8 cellular contexts compared by ENCODE assay signal in the genomic region with DNA sequence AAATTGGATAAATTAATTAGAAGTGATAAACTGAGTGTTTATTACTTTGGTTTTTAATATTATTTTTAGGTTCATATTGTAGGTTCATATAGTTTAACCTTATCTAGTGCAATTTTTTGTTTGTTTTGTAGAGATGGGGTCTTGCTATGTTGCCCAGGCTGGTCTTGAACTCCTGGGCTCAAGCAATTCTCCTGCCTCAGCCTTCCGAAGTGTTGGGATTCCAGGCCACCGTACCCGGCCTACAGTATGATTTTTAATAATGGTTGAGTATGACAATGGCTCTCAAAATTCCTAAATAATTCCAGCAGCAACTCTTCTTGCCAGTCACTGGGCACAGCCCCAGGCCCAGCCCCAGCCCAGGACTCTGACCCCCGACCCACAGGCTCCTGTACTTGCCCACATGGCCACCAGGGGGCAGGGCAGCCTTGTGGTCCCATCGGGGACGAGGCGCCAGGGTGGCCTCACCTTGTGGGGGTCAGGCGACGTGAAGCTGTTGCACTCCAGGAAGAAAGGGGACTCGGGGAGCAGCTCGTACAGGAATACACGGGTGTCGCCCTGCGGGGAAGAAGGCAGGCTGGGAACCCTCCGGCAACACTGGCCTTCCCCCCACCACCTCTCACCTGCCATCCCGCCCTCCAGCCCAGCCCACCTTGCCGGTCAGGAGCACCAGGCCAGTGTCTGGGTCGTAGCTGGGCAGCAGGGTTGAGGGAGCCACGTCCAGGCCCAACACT. TPM values are rescaled to one million over a fixed set of nuclear protein-coding genes. Genes with fewer than 3 reads are reported as not detected.
DNase-seq lines count a peak whose midpoint lies in the region; ATAC-seq and TF ChIP-seq lines count a peak whose summit lies in the region.

No MANE protein-coding gene starts in this region.

- ATAC-seq in HG03469 (IDR thresholded peaks at IDR 0.05; ENCODE audit: unreplicated experiment) = no peak
- ATAC-seq in GM19467 (IDR thresholded peaks at IDR 0.05; ENCODE audit: unreplicated experiment) = no peak

- no peak overlapping the region for H3K27ac ChIP-seq in vagina

- H3K27me3 ChIP-seq in vagina = no peaks in the 10 kb centered on the region

- H3K4me3 ChIP-seq in fibroblast of pulmonary artery (replicated peaks; ENCODE audit: low read depth, low read length) (no peak overlapping the region), vagina (no peak overlapping the region)

- no peak for TF ChIP-seq POLR2A in vagina (IDR thresholded peaks at IDR 0.05)

- intact Hi-C loops in posterior cingulate gyrus (cut with DNase I) (loop anchor here (1.0 kb wide), 1 partner anchor 43 kb away; no protein-coding TSS in a partner anchor), vagina (cut with DNase I) (loop anchor here (2.0 kb wide), 1 partner anchor 46 kb away; no protein-coding TSS in a partner anchor)

- TF ChIP-seq CTCF in fibroblast of pulmonary artery (IDR thresholded peaks at IDR 0.05; ENCODE audit: low read length, missing control alignments) (peak; percentile 84), vagina (IDR thresholded peaks at IDR 0.05) (peak; percentile 97 to 99 (median 98))

- peaks cover 5% of the 10 kb centered on the region for H3K4me1 ChIP-seq in vagina

- DNase-seq in ELR (ENCODE audit: low read depth) = peak; percentile 50
- peak; percentile 17 for DNase-seq in NCI-H2196 treated with DMSO at 0.1 percent for 48 hours (lab: John Stamatoyannopoulos, UW; ENCODE audit: unreplicated experiment)
- peak; percentile 59 for DNase-seq in activated T-cell treated with anti-CD3 and anti-CD28 coated beads for 48 hours (ENCODE audit: low read depth)
- peak; percentile 46 for DNase-seq in fibroblast of pulmonary artery (ENCODE audit: low read depth)
- peak in 8 of 10 donors; percentile 62 to 93 (median 68) for DNase-seq in posterior cingulate gyrus
- DNase-seq in vagina (ENCODE audit: extremely low spot score in 2 of 2) = no peak

- H3K36me3 ChIP-seq in vagina = peaks cover 0 to 4% of the 10 kb centered on the region in 2 donors

- H3K9me3 ChIP-seq in vagina = no peaks in the 10 kb centered on the region

RNA-seq across cellular contexts. Expression of a gene that starts 7.9 kb away (rescaled TPM):
- total RNA-seq in vagina = 76.1 TPM

RNA-seq across cellular contexts. Expression of a gene that starts 12.7 kb away (rescaled TPM):
- 37.6 TPM for total RNA-seq in vagina

RNA-seq across cellular contexts. Expression of a gene that starts 43.1 kb away (rescaled TPM):
- 6.9 TPM for total RNA-seq in vagina

RNA-seq across cellular contexts. Expression of a gene that starts 57.4 kb away (rescaled TPM):
- total RNA-seq in vagina = 30.9 TPM

Comparison
In these comparisons a context has a peak if more than half of its experiments do, and no peak if none do; other contexts are left out.
1. DNase-seq: peak in ELR (single experiment), NCI-H2196 treated with DMSO at 0.1 percent for 48 hours (single experiment), activated T-cell treated with anti-CD3 and anti-CD28 coated beads for 48 hours (single experiment), fibroblast of pulmonary artery (single experiment) and posterior cingulate gyrus (8 of 10); none in vagina (0 of 2).